ENCODE assay signal across 8 cellular contexts in genomic region chr1:235972316-235973090, GRCh38.
DNase-seq lines count a peak whose midpoint lies in the region; TF ChIP-seq lines count a peak whose summit lies in the region.

No MANE protein-coding gene starts in this region.

- H3K9me2 ChIP-seq in GM23248 (ENCODE audit: insufficient read depth), result no peaks in the 10 kb centered on the region
- H3K9me2 ChIP-seq in MM.1S (replicated peaks; ENCODE audit: insufficient read depth, low read length), result no peaks in the 10 kb centered on the region

- H3K27ac ChIP-seq in GM23248 (peak overlapping the region; percentile 100), MM.1S (ENCODE audit: low read length) (peak overlapping the region; percentile 38; the same call in 1 of the 2 replicates), brain microvascular endothelial cell (peak overlapping the region; percentile 94), temporal lobe (ENCODE audit: low read depth, low read length) (peak overlapping the region; percentile 76)

- H3F3A ChIP-seq in GM23248 (ENCODE audit: insufficient read depth) (peaks cover 26% of the 10 kb centered on the region), MM.1S (ENCODE audit: insufficient read depth, low read length) (0 out of 2 replicates have a peak, but pooled peaks cover 5% of the 10 kb centered on the region)

- H3K9ac ChIP-seq in GM23248 (peak overlapping the region; percentile 98), MM.1S (ENCODE audit: low read length) (peak overlapping the region; percentile 57)

- H3K9me3 ChIP-seq in GM23248 (ENCODE audit: low read depth), result no peaks in the 10 kb centered on the region
- no peaks in the 10 kb centered on the region for H3K9me3 ChIP-seq in MM.1S (replicated peaks; ENCODE audit: insufficient read depth, low read length)

- peaks cover 13% of the 10 kb centered on the region for H3K36me3 ChIP-seq in GM23248 (ENCODE audit: low read depth)
- no peaks in the 10 kb centered on the region for H3K36me3 ChIP-seq in MM.1S (replicated peaks; ENCODE audit: insufficient read depth, low read length)
- H3K36me3 ChIP-seq in brain microvascular endothelial cell (replicated peaks), result peaks cover 7% of the 10 kb centered on the region

- 33 to 34% methylated on average over 8 of the region's 8 CpGs for WGBS in GM23248 (ENCODE audit: low coverage in 1 of 2, low lambda C conversion rate in 2 of 2, missing lambda C conversion rate in 2 of 2), 2 experiments

- H3K4me2 ChIP-seq in GM23248 (ENCODE audit: unreplicated experiment) (peak overlapping the region; percentile 97), MM.1S (ENCODE audit: low read depth, low read length) (peak overlapping the region; percentile 82)

- H3K4me3 ChIP-seq in GM23248 (peak overlapping the region; percentile 75), MM.1S (ENCODE audit: low read length) (peak overlapping the region; percentile 53), brain microvascular endothelial cell (ENCODE audit: low read depth, low read length) (peak overlapping the region; percentile 43)

- TF ChIP-seq CTCF in GM10266 (IDR thresholded peaks at IDR 0.05; ENCODE audit: control insufficient read depth, insufficient read depth, low read depth, missing control alignments), result no peak
- TF ChIP-seq CTCF in MM.1S (IDR thresholded peaks at IDR 0.05; ENCODE audit: low read length), result no peak
- no peak for TF ChIP-seq CTCF in brain microvascular endothelial cell (IDR thresholded peaks at IDR 0.05; ENCODE audit: low read depth, low read length, missing control alignments)

- in situ Hi-C loops in GM23248 (cut with MboI) (loop anchor here (25.0 kb wide), 2 partner anchors 110 to 460 kb away; partner anchors contain the start of genes B3GALNT2 and LYST), brain microvascular endothelial cell (cut with HindIII; ENCODE audit: low pct_ligation_motif_present, low sequenced_read_pairs) (no loop called here)

- H2AFZ ChIP-seq in GM23248 (peak overlapping the region; percentile 92), MM.1S (ENCODE audit: low read length) (peak overlapping the region; percentile 79)

- H3K79me2 ChIP-seq in GM23248 (ENCODE audit: insufficient read depth) (no peaks in the 10 kb centered on the region), MM.1S (ENCODE audit: low read length) (no peaks in the 10 kb centered on the region)

- no peaks in the 10 kb centered on the region for H3K27me3 ChIP-seq in GM23248 (replicated peaks; ENCODE audit: insufficient read depth)
- H3K27me3 ChIP-seq in MM.1S (replicated peaks; ENCODE audit: insufficient read depth, low read length), result no peaks in the 10 kb centered on the region
- no peaks in the 10 kb centered on the region for H3K27me3 ChIP-seq in brain microvascular endothelial cell (replicated peaks)

- DNase-seq in GM10266 (ENCODE audit: extremely low spot score) (peak; percentile 35), GM23248 (peak; percentile 84), MM.1S (peak; percentile 27), brain microvascular endothelial cell (peak; percentile 83), kidney tubule cell (ENCODE audit: low spot score) (peak; percentile 40), COLO668 (lab: John Stamatoyannopoulos, UW; ENCODE audit: unreplicated experiment) (no peak), RKO (ENCODE audit: low spot score) (no peak)

- H4K20me1 ChIP-seq in GM23248 (ENCODE audit: insufficient read depth) (no peaks in the 10 kb centered on the region), MM.1S (ENCODE audit: insufficient read depth, low read length) (no peaks in the 10 kb centered on the region)

- peaks cover 26% of the 10 kb centered on the region for H3K4me1 ChIP-seq in GM23248 (ENCODE audit: insufficient read depth)
- peaks cover 4% of the 10 kb centered on the region; the same call in 1 of the 2 replicates for H3K4me1 ChIP-seq in MM.1S (ENCODE audit: low read length)

Comparison
In these comparisons a context has a peak if more than half of its experiments do, and no peak if none do; other contexts are left out.
1. DNase-seq: peak in GM10266 (single experiment), GM23248 (single experiment), MM.1S (single experiment), brain microvascular endothelial cell (single experiment) and kidney tubule cell (single experiment); none in COLO668 (single experiment) and RKO (single experiment).
2. H3K27ac ChIP-seq: peak in every context shown above with its lines; median percentile 100 in GM23248; 94 in brain microvascular endothelial cell; 76 in temporal lobe; 38 in MM.1S.
3. Peak in every context shown above with its lines, with median percentiles within 50 percentile points of each other: H3K4me3 ChIP-seq.